Comparison of ENCODE assay signal across 2 cellular contexts in genomic region chr17:47624727-47625068, GRCh38.
A peak's percentile ranks its signal among the peaks of the same experiment; 100 is the strongest.
TF ChIP-seq lines count a peak whose summit lies in the region.

No MANE protein-coding gene starts in this region.

TF ChIP-seq in A549, 52 proteins besides CTCF, POLR2A, EP300 and RAD21 (continued from another document):
- no peak for TF ChIP-seq REST (IDR thresholded peaks at IDR 0.05)
- no peak for TF ChIP-seq E2F6 (IDR thresholded peaks at IDR 0.05; ENCODE audit: borderline replicate concordance, low read depth)
- no peak for TF ChIP-seq HMGXB4 (CRISPR knock-in tag; IDR thresholded peaks at IDR 0.05; ENCODE audit: borderline replicate concordance)
- TF ChIP-seq HEYL (CRISPR knock-in tag; IDR thresholded peaks at IDR 0.05), result no peak
- peak; percentile 77; the same call in 1 of the 2 replicates for TF ChIP-seq KDM1A (IDR thresholded peaks at IDR 0.05; ENCODE audit: low read depth)
- TF ChIP-seq FOXS1 (CRISPR knock-in tag; IDR thresholded peaks at IDR 0.05), result no peak
- no peak for TF ChIP-seq SREBF2 (IDR thresholded peaks at IDR 0.05)
- TF ChIP-seq BHLHE40 (IDR thresholded peaks at IDR 0.05; ENCODE audit: low read depth, low read length), result no peak
- no peak for TF ChIP-seq POLR2AphosphoS2 (conservative IDR thresholded peaks at IDR 0.05; ENCODE audit: low read length)

TF ChIP-seq in WTC11, 78 proteins besides CTCF, POLR2A, EP300 and RAD21 (continued from another document):
- no peak for TF ChIP-seq USF2 (CRISPR knock-in tag; IDR thresholded peaks at IDR 0.05)
- TF ChIP-seq ATF2 (CRISPR knock-in tag; IDR thresholded peaks at IDR 0.05; ENCODE audit: borderline replicate concordance, low read depth), result no peak
- TF ChIP-seq CDX4 (CRISPR knock-in tag; IDR thresholded peaks at IDR 0.05; ENCODE audit: borderline replicate concordance), result no peak
- TF ChIP-seq ZNF425 (CRISPR knock-in tag; conservative IDR thresholded peaks at IDR 0.05), result no peak
- TF ChIP-seq GRHL2 (CRISPR knock-in tag; IDR thresholded peaks at IDR 0.05; ENCODE audit: insufficient replicate concordance, severe bottlenecking), result no peak
- no peak for TF ChIP-seq ELF4 (CRISPR knock-in tag; IDR thresholded peaks at IDR 0.05; ENCODE audit: low read depth)
- no peak for TF ChIP-seq ZNF121 (CRISPR knock-in tag; IDR thresholded peaks at IDR 0.05)
- TF ChIP-seq OVOL2 (CRISPR knock-in tag; IDR thresholded peaks at IDR 0.05; ENCODE audit: borderline replicate concordance), result no peak
- no peak for TF ChIP-seq NFATC4 (CRISPR knock-in tag; IDR thresholded peaks at IDR 0.05)
- TF ChIP-seq CREB1 (CRISPR knock-in tag; IDR thresholded peaks at IDR 0.05), result no peak
- TF ChIP-seq ESRRA (CRISPR knock-in tag; IDR thresholded peaks at IDR 0.05; ENCODE audit: borderline replicate concordance), result no peak
- no peak for TF ChIP-seq NR3C1 (CRISPR knock-in tag; conservative IDR thresholded peaks at IDR 0.05; ENCODE audit: low read depth)
- no peak for TF ChIP-seq PREB (CRISPR knock-in tag; IDR thresholded peaks at IDR 0.05; ENCODE audit: borderline replicate concordance)
- no peak for TF ChIP-seq E2F4 (CRISPR knock-in tag; IDR thresholded peaks at IDR 0.05; ENCODE audit: borderline replicate concordance, low read depth)
